ENCODE assay signal across 24 cellular contexts in genomic region chr7:142925413-142925812, GRCh38. TPM values are rescaled to one million over a fixed set of nuclear protein-coding genes. Genes with fewer than 3 reads are reported as not detected.
DNase-seq lines count a peak whose midpoint lies in the region; TF ChIP-seq lines count a peak whose summit lies in the region.
"Had no signal": no experiment of that assay in that cellular context is flagged by ENCODE, and none has a peak within 500 bp of the region (broad histone marks: within the 10 kb centered on the region; RNA-seq: fewer than 3 reads in every experiment).

No MANE protein-coding gene starts in this region.

- H3K27me3 ChIP-seq in testis (no peaks in the 10 kb centered on the region), breast epithelium (no peaks in the 10 kb centered on the region)
- H3K27me3 ChIP-seq: upper lobe of left lung had no signal

- H3K4me1 ChIP-seq in testis: no peaks in the 10 kb centered on the region
- no peaks in the 10 kb centered on the region for H3K4me1 ChIP-seq in breast epithelium
- H3K4me1 ChIP-seq: gastroesophageal sphincter, upper lobe of left lung had no signal

- peak; percentile 14 for DNase-seq in NB4 (ENCODE audit: low read depth)
- DNase-seq in erythroblast (lab: John Stamatoyannopoulos, UW): peak; percentile 34 to 49
- no peak for DNase-seq in GM10248 (ENCODE audit: extremely low spot score)
- DNase-seq in HK-2 (ENCODE audit: unreplicated experiment): no peak
- DNase-seq in testis: no peak
- DNase-seq in breast epithelium (ENCODE audit: low spot score in 2 of 2): no peak
- DNase-seq: activated CD4-positive, alpha-beta T cell treated with anti-CD3 and anti-CD28 coated beads for 4 hours; activated T-cell treated with anti-CD3 and anti-CD28 coated beads for 4 hours; Caco-2; cortex of kidney; immature natural killer cell; KG1; mammary epithelial cell; NCI-H1436; SHP77 treated with DMSO at 0.1 percent for 48 hours; stimulated activated naive CD4-positive, alpha-beta T cell treated with Interleukin-2 at 50 U/mL for 16 hours; T1000; upper lobe of left lung had no signal

- no peaks in the 10 kb centered on the region for H3K36me3 ChIP-seq in testis (ENCODE audit: low read depth, missing control alignments)
- no peaks in the 10 kb centered on the region for H3K36me3 ChIP-seq in breast epithelium
- H3K36me3 ChIP-seq: gastroesophageal sphincter, upper lobe of left lung had no signal

- CTCF ChIA-PET in GM10248 (lab: Yijun Ruan, JAX): no interaction called here

- no peak overlapping the region for H3K4me3 ChIP-seq in NB4 (ENCODE audit: low read depth, low read length)
- H3K4me3 ChIP-seq in testis: no peak overlapping the region
- H3K4me3 ChIP-seq in breast epithelium: no peak overlapping the region
- H3K4me3 ChIP-seq: gastroesophageal sphincter, upper lobe of left lung had no signal

- TF ChIP-seq CTCF in 22Rv1 (IDR thresholded peaks at IDR 0.05) (peak; percentile 42), GM12873 (IDR thresholded peaks at IDR 0.05; ENCODE audit: insufficient read depth, low read depth, low read length, missing control alignments) (peak; percentile 19), NB4 (IDR thresholded peaks at IDR 0.05; ENCODE audit: low read depth, low read length) (no peak), GM10248 (IDR thresholded peaks at IDR 0.05; ENCODE audit: control extremely low read depth, extremely low read depth, low read depth, missing control alignments) (no peak), testis (IDR thresholded peaks at IDR 0.05) (no peak), breast epithelium (IDR thresholded peaks at IDR 0.05) (no peak)

- WGBS in testis, 2 donors: 63 to 75% methylated on average over 12 of the region's 12 CpGs

- POLR2A ChIA-PET in GM10248 (lab: Yijun Ruan, JAX): no interaction called here

- TF ChIP-seq POLR2A in NB4 (IDR thresholded peaks at IDR 0.05; ENCODE audit: extremely low read depth, insufficient read length): no peak
- TF ChIP-seq POLR2A in erythroblast (IDR thresholded peaks at IDR 0.05; ENCODE audit: low read length): no peak
- TF ChIP-seq POLR2A in testis (IDR thresholded peaks at IDR 0.05): no peak
- no peak for TF ChIP-seq POLR2A in breast epithelium (IDR thresholded peaks at IDR 0.05)

- H3K27ac ChIP-seq in 22Rv1 (no peak overlapping the region), testis (no peak overlapping the region), breast epithelium (no peak overlapping the region)
- H3K27ac ChIP-seq: epithelial cell of prostate, gastroesophageal sphincter, upper lobe of left lung had no signal

- intact Hi-C loops in testis (cut with DNase I; ENCODE audit: low total_unique reads): no loop called here
- intact Hi-C loops in breast epithelium (cut with DNase I; ENCODE audit: low total_unique reads): no loop called here

- H3K9me3 ChIP-seq in testis: no peaks in the 10 kb centered on the region
- H3K9me3 ChIP-seq in breast epithelium: no peaks in the 10 kb centered on the region
- H3K9me3 ChIP-seq: Caco-2, gastroesophageal sphincter, upper lobe of left lung had no signal

RNA-seq across cellular contexts. Expression of gene TRPV5, which starts 8.1 kb away (rescaled TPM):
- 1 to 10 TPM; 1.4 to 2.1 TPM for total RNA-seq in testis
- polyA plus RNA-seq in testis (ENCODE audit: insufficient read depth, low read depth, low replicate concordance): 0.57 TPM
- 1 to 10 TPM in 1 of 3 donors, under 1 TPM in 1, not detected in 1; 0.15 to 1.3 TPM for total RNA-seq in breast epithelium
- total RNA-seq: Caco-2; mammary epithelial cell; natural killer cell treated with Interleukin-12 subunit alpha and Interleukin-12 subunit beta and Interleukin-15 and Interleukin-18, amount 100 ng/mL, for 72 hours; upper lobe of left lung had no signal
- polyA plus RNA-seq: AG04450, immature natural killer cell, mammary epithelial cell had no signal

RNA-seq across cellular contexts. Expression of gene LLCFC1, which starts 13.9 kb away (rescaled TPM):
- total RNA-seq in testis: 10 to 100 TPM; 14.1 to 38.5 TPM
- 73.2 TPM for polyA plus RNA-seq in testis (ENCODE audit: insufficient read depth, low read depth, low replicate concordance)
- total RNA-seq in breast epithelium: not detected
- total RNA-seq: Caco-2; gastroesophageal sphincter; mammary epithelial cell; natural killer cell treated with Interleukin-12 subunit alpha and Interleukin-12 subunit beta and Interleukin-15 and Interleukin-18, amount 100 ng/mL, for 72 hours; upper lobe of left lung had no signal
- polyA plus RNA-seq: AG04450, immature natural killer cell, mammary epithelial cell had no signal

RNA-seq across cellular contexts. Expression of gene KEL, which starts 36.8 kb away (rescaled TPM):
- total RNA-seq in testis: 100 to 1,000 TPM; 124 TPM
- 52.1 TPM for polyA plus RNA-seq in testis (ENCODE audit: insufficient read depth, low read depth, low replicate concordance)
- total RNA-seq in breast epithelium: 1 to 10 TPM in 2 of 3 donors, under 1 TPM in 1; 0.16 to 4.3 (median 2.2) TPM
- total RNA-seq: Caco-2; gastroesophageal sphincter; mammary epithelial cell; natural killer cell treated with Interleukin-12 subunit alpha and Interleukin-12 subunit beta and Interleukin-15 and Interleukin-18, amount 100 ng/mL, for 72 hours had no signal
- polyA plus RNA-seq: immature natural killer cell had no signal

RNA-seq across cellular contexts. Expression of gene TRPV6, which starts 39.9 kb away (rescaled TPM):
- total RNA-seq in testis (1 to 10 TPM; 2.2 to 4.5 TPM), breast epithelium (10 to 100 TPM in 2 of 3 donors, under 1 TPM in 1; under 0.01 to 19.8 (median 13.4) TPM)
- polyA plus RNA-seq in testis (ENCODE audit: insufficient read depth, low read depth, low replicate concordance): 2.6 TPM
- total RNA-seq: natural killer cell treated with Interleukin-12 subunit alpha and Interleukin-12 subunit beta and Interleukin-15 and Interleukin-18, amount 100 ng/mL, for 72 hours had no signal
- polyA plus RNA-seq: AG04450, immature natural killer cell had no signal

Comparison
In these comparisons a context has a peak if more than half of its experiments do, and no peak if none do; other contexts are left out.
1. CTCF ChIP-seq: peak in 22Rv1 (single experiment) and GM12873 (single experiment); none in NB4 (single experiment), GM10248 (single experiment), testis (0 of 3) and breast epithelium (0 of 3).
2. DNase-seq: peak in NB4 (single experiment) and erythroblast (2 of 2); none in GM10248 (single experiment), HK-2 (single experiment), testis (single experiment) and breast epithelium (0 of 2).
3. RNA of gene LLCFC1, which starts 13.9 kb away (total RNA-seq): 14.1 to 38.5 TPM in testis; not detected in breast epithelium; every median in the first group is over 10 times any median in the second.
4. RNA of gene KEL, which starts 36.8 kb away (total RNA-seq): 124 TPM in testis; 0.16 to 4.3 TPM in breast epithelium; every median in the first group is over 10 times any median in the second.